ENCODE assay signal across 8 cellular contexts in the genomic region with DNA sequence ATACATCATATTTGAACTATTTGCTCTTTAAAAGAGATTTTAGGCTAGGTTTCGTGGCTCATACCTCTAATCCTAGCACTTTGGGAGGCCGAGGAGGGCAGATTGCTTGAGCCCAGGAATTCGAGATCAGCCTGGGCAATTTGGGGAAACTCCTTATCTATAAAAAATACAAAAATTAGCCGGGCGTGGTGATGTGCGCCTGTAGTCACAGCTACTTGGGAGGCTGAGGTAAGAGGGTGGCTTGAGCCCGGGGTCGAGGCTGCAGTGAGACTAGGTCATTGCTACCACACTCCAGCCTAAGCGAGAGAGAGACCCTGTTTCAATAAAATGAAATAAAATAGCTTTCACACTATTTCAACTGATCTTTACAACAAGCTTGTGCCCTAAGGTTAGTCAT. TPM values are rescaled to one million over a fixed set of nuclear protein-coding genes. Genes with fewer than 3 reads are reported as not detected.
A peak's percentile ranks its signal among the peaks of the same experiment; 100 is the strongest.
DNase-seq lines count a peak whose midpoint lies in the region; ATAC-seq and TF ChIP-seq lines count a peak whose summit lies in the region.

No MANE protein-coding gene starts in this region.

- no peaks in the 10 kb centered on the region for H3K27me3 ChIP-seq in sigmoid colon

- peaks cover 30% of the 10 kb centered on the region for H3K4me1 Mint-ChIP-seq in T-helper 17 cell

- no peaks in the 10 kb centered on the region for H3K36me3 Mint-ChIP-seq in T-helper 17 cell (ENCODE audit: low read depth)

- H3K27ac ChIP-seq in sigmoid colon: peak overlapping the region; percentile 70 to 81 (median 80)

- no peaks in the 10 kb centered on the region for H3K27me3 Mint-ChIP-seq in T-helper 17 cell

- TF ChIP-seq CTCF in GM12875 (IDR thresholded peaks at IDR 0.05; ENCODE audit: borderline replicate concordance, insufficient read depth, low read depth, low read length) (no peak), fibroblast of pulmonary artery (IDR thresholded peaks at IDR 0.05; ENCODE audit: low read length, missing control alignments) (no peak), sigmoid colon (IDR thresholded peaks at IDR 0.05) (no peak), GM13976 (IDR thresholded peaks at IDR 0.05; ENCODE audit: borderline replicate concordance, control extremely low read depth, extremely low read depth, insufficient read depth, missing control alignments) (no peak)

- peak overlapping the region; percentile 31 for H3K4me3 ChIP-seq in GM12875 (ENCODE audit: low read depth, low read length)
- H3K4me3 ChIP-seq in fibroblast of pulmonary artery (replicated peaks; ENCODE audit: low read depth, low read length): peak overlapping the region; percentile 99
- H3K4me3 ChIP-seq in sigmoid colon: peak overlapping the region; percentile 47 to 75 (median 68)

- TF ChIP-seq POLR2A in sigmoid colon (IDR thresholded peaks at IDR 0.05): no peak

- intact Hi-C loops in sigmoid colon (cut with DNase I): loop anchor here (10.0 kb wide), 2 partner anchors 256 to 286 kb away; no protein-coding TSS in a partner anchor

- WGBS in sigmoid colon, 2 donors: 75 to 88% methylated on average over 9 of the region's 9 CpGs

- H3K4me1 ChIP-seq in sigmoid colon: peaks cover 0 to 50% (median 38%) of the 10 kb centered on the region in 4 donors

- peak overlapping the region; percentile 96 for H3K4me3 Mint-ChIP-seq in T-helper 17 cell

- CTCF ChIA-PET in HEK293T (lab: Yijun Ruan, JAX): no interaction called here

- POLR2A ChIA-PET in HEK293T (lab: Yijun Ruan, JAX): no interaction called here

- peaks cover 0 to 11% (median 0%) of the 10 kb centered on the region in 4 donors for H3K36me3 ChIP-seq in sigmoid colon

- DNase-seq in T-helper 17 cell (no peak), fibroblast of pulmonary artery (ENCODE audit: low read depth) (no peak), sigmoid colon (no peak), HEK293T (ENCODE audit: extremely low spot score) (no peak), GM13976 (ENCODE audit: low spot score) (no peak), NCI-H2227 (lab: John Stamatoyannopoulos, UW; ENCODE audit: unreplicated experiment) (no peak)

- peak overlapping the region; percentile 94 for H3K27ac Mint-ChIP-seq in T-helper 17 cell

- TF ChIP-seq EP300 in sigmoid colon (IDR thresholded peaks at IDR 0.05): no peak

- no peaks in the 10 kb centered on the region for H3K9me3 ChIP-seq in T-helper 17 cell (ENCODE audit: control insufficient read depth, low read length, poor library complexity, severe bottlenecking)
- H3K9me3 ChIP-seq in sigmoid colon: no peaks in the 10 kb centered on the region

- in situ Hi-C loops in GM13976 (cut with MboI; ENCODE audit: low sequenced_read_pairs, unreplicated experiment): no loop called here

- no peak for ATAC-seq in T-helper 17 cell
- no peak for ATAC-seq in HG03095 (IDR thresholded peaks at IDR 0.05; ENCODE audit: unreplicated experiment)

TF ChIP-seq in HEK293T, 16 proteins besides CTCF, POLR2A, EP300 and RAD21:
- TF ChIP-seq TARDBP (IDR thresholded peaks at IDR 0.05): no peak
- no peak for TF ChIP-seq CTBP1 (IDR thresholded peaks at IDR 0.05; ENCODE audit: borderline replicate concordance)
- TF ChIP-seq ZNF384 (IDR thresholded peaks at IDR 0.05): no peak
- no peak for TF ChIP-seq ELF4 (IDR thresholded peaks at IDR 0.05)
- TF ChIP-seq NFRKB (IDR thresholded peaks at IDR 0.05): no peak
- no peak for TF ChIP-seq SP1 (IDR thresholded peaks at IDR 0.05)
- TF ChIP-seq L3MBTL2 (conservative IDR thresholded peaks at IDR 0.05): no peak
- TF ChIP-seq LEF1 (IDR thresholded peaks at IDR 0.05; ENCODE audit: borderline replicate concordance): no peak
- no peak for TF ChIP-seq HDGF (IDR thresholded peaks at IDR 0.05; ENCODE audit: borderline replicate concordance)
- no peak for TF ChIP-seq BHLHE40 (IDR thresholded peaks at IDR 0.05; ENCODE audit: borderline replicate concordance)
- TF ChIP-seq SUZ12 (IDR thresholded peaks at IDR 0.05): no peak
- TF ChIP-seq FOXK2 (IDR thresholded peaks at IDR 0.05): no peak
TF ChIP-seq in HEK293T: peak in this region for 0.

RNA-seq across cellular contexts. Expression of gene MRPL22, which starts 0.5 kb away (rescaled TPM):
- total RNA-seq in T-helper 17 cell: 10 to 100 TPM; 24.3 to 24.5 TPM
- 10 to 100 TPM; 13.8 to 40.0 (median 26.5) TPM for total RNA-seq in sigmoid colon
- polyA plus RNA-seq in sigmoid colon: 10 to 100 TPM; 53.5 to 73.1 (median 55.1) TPM

RNA-seq across cellular contexts. Expression of gene GEMIN5, which starts 2.4 kb away (rescaled TPM):
- total RNA-seq in T-helper 17 cell (1 to 10 TPM; 6.3 to 6.8 TPM), sigmoid colon (10 to 100 TPM; 12.2 to 15.2 (median 14.2) TPM)
- polyA plus RNA-seq in sigmoid colon: 1 to 10 TPM in 2 of 3 donors, under 1 TPM in 1; 0.92 to 5.9 (median 1.8) TPM

Comparison
In these comparisons a context has a peak if more than half of its experiments do, and no peak if none do; other contexts are left out.
1. H3K4me3 ChIP-seq: peak in every context shown above with its lines; median percentile 99 in fibroblast of pulmonary artery; 68 in sigmoid colon; 31 in GM12875.